Comparison of ENCODE assay signal across 1 cellular context in genomic region chr19:10544242-10544752, GRCh38.
TF ChIP-seq lines count a peak whose summit lies in the region.

No MANE protein-coding gene starts in this region.

TF ChIP-seq in K562, 482 proteins besides CTCF, POLR2A, EP300 and RAD21 (continued from another document):
- TF ChIP-seq ZNF280A (IDR thresholded peaks at IDR 0.05; ENCODE audit: low read depth, partially characterized antibody) (no peak), RBFOX2 (IDR thresholded peaks at IDR 0.05; ENCODE audit: low read depth, low read length) (peak; percentile 51), RBBP5 (IDR thresholded peaks at IDR 0.05; ENCODE audit: borderline replicate concordance, insufficient read depth, low read length, poor library complexity, severe bottlenecking) (peak; percentile 5), NRF1 (conservative IDR thresholded peaks at IDR 0.05 in 1 of 2, IDR thresholded peaks at IDR 0.05 in 1 of 2) (no peak), ZNF561 (CRISPR knock-in tag; conservative IDR thresholded peaks at IDR 0.05) (no peak), BCLAF1 (IDR thresholded peaks at IDR 0.05; ENCODE audit: borderline replicate concordance in 1 of 2, control insufficient read depth in 1 of 2, low read depth in 2 of 2, low read length in 1 of 2) (no peak), EP400 (IDR thresholded peaks at IDR 0.05) (no peak), ARID3A (IDR thresholded peaks at IDR 0.05; ENCODE audit: borderline replicate concordance, low read depth, low read length) (no peak), RBM25 (IDR thresholded peaks at IDR 0.05; ENCODE audit: low read depth, low read length, severe bottlenecking) (peak; percentile 94), ZNF551 (CRISPR knock-in tag; IDR thresholded peaks at IDR 0.05) (no peak), ZSCAN29 (IDR thresholded peaks at IDR 0.05) (no peak), PRMT5 (CRISPR knock-in tag; IDR thresholded peaks at IDR 0.05) (no peak)
